ENCODE assay signal across 21 cellular contexts in the genomic region with DNA sequence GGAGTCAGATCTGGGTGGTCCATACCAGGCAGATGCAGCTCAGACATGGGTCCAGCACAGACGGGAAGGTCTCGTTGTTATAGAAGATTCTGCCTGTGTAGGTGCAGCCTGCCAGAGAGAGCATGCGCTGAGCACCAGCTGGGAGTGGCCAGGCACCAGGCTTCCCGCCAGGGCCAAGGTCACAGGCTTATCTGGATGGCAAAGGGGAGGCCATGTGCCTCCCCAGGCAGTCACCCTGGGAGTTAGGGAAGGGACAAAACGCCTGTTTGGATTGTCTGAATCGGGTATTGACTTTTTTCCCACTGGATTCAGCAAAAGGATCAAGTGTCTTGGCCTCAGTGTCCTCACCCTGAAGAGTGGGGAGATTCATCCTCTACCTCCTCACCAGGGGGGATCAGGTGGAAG. TPM values are rescaled to one million over a fixed set of nuclear protein-coding genes. Genes with fewer than 3 reads are reported as not detected.
"Had no signal": no experiment of that assay in that cellular context is flagged by ENCODE, and none has a peak within 500 bp of the region (broad histone marks: within the 10 kb centered on the region; RNA-seq: fewer than 3 reads in every experiment).

No MANE protein-coding gene starts in this region.

- H3K27me3 ChIP-seq: suprapubic skin had no signal

- H3K4me3 ChIP-seq: lung, prostate gland, suprapubic skin had no signal

- H3K27me3 Mint-ChIP-seq: activated naive CD8-positive, alpha-beta T cell treated with anti-CD3 and anti-CD28 coated beads, Interleukin-2, amount 50 U/mL, for 24 hours; T-cell had no signal

- H3K9me3 Mint-ChIP-seq: activated naive CD8-positive, alpha-beta T cell treated with anti-CD3 and anti-CD28 coated beads, Interleukin-2, amount 50 U/mL, for 24 hours; natural killer cell; T-cell had no signal

- H3K27ac ChIP-seq: prostate gland, suprapubic skin, WERI-Rb-1 had no signal

- H3K36me3 ChIP-seq: prostate gland, suprapubic skin had no signal

- ATAC-seq: activated CD8-positive, alpha-beta T cell treated with anti-CD3 and anti-CD28 coated beads, Interleukin-2, amount 10 ng/mL, durations not matched to agents 7 days and 5 days; activated naive CD8-positive, alpha-beta T cell treated with anti-CD3 and anti-CD28 coated beads, Interleukin-2, amount 50 U/mL, for 24 hours; natural killer cell; sciatic nerve; T-cell had no signal

- H3K9me3 ChIP-seq: prostate gland, suprapubic skin had no signal

- H3K4me3 Mint-ChIP-seq: activated CD8-positive, alpha-beta T cell treated with anti-CD3 and anti-CD28 coated beads, Interleukin-2, amount 10 ng/mL, durations not matched to agents 7 days and 5 days; activated naive CD8-positive, alpha-beta T cell treated with anti-CD3 and anti-CD28 coated beads, Interleukin-2, amount 50 U/mL, for 24 hours; natural killer cell; T-cell had no signal

- H3K36me3 Mint-ChIP-seq: natural killer cell, T-cell had no signal

- H3K4me1 Mint-ChIP-seq: activated naive CD8-positive, alpha-beta T cell treated with anti-CD3 and anti-CD28 coated beads, Interleukin-2, amount 50 U/mL, for 24 hours; natural killer cell; T-cell had no signal

- DNase-seq: activated CD4-positive, alpha-beta T cell treated with anti-CD3 and anti-CD28 coated beads for 4 hours; activated CD8-positive, alpha-beta memory T cell treated with anti-CD3 and anti-CD28 coated beads, Interleukin-2, amount 50 U/mL, for 48 hours; activated CD8-positive, alpha-beta T cell treated with anti-CD3 and anti-CD28 coated beads, Interleukin-2, amount 10 ng/mL, durations not matched to agents 7 days and 5 days; activated naive CD4-positive, alpha-beta T cell treated with Interleukin-2 at 50 U/mL for 16 hours; activated naive CD8-positive, alpha-beta T cell treated with anti-CD3 and anti-CD28 coated beads, Interleukin-2, amount 50 U/mL, for 24 hours; cortex of kidney; effector memory CD4-positive, alpha-beta T cell; hypothalamus; kidney glomerular epithelial cell; natural killer cell; nucleus accumbens; stimulated activated CD4-positive, alpha-beta T cell treated with anti-CD3 and anti-CD28 coated beads, Interleukin-2, amount 100 ng/mL, for 48 hours; stimulated activated naive CD4-positive, alpha-beta T cell treated with Interleukin-2 at 50 U/mL for 16 hours; T-cell; WERI-Rb-1 had no signal

- H3K27ac Mint-ChIP-seq: activated CD8-positive, alpha-beta T cell treated with anti-CD3 and anti-CD28 coated beads, Interleukin-2, amount 10 ng/mL, durations not matched to agents 7 days and 5 days; activated naive CD8-positive, alpha-beta T cell treated with anti-CD3 and anti-CD28 coated beads, Interleukin-2, amount 50 U/mL, for 24 hours; natural killer cell; T-cell had no signal

- H3K4me1 ChIP-seq: prostate gland, suprapubic skin had no signal

RNA-seq across cellular contexts. Expression of a gene that starts 26.5 kb away (rescaled TPM):
- total RNA-seq: activated CD8-positive, alpha-beta T cell treated with anti-CD3 and anti-CD28 coated beads, Interleukin-2, amount 10 ng/mL, durations not matched to agents 7 days and 5 days; cardiac septum; natural killer cell; prostate gland; sciatic nerve; suprapubic skin; T-cell; ureter had no signal

RNA-seq across cellular contexts. Expression of a gene that starts 45.3 kb away (rescaled TPM):
- total RNA-seq: activated CD8-positive, alpha-beta T cell treated with anti-CD3 and anti-CD28 coated beads, Interleukin-2, amount 10 ng/mL, durations not matched to agents 7 days and 5 days; cardiac septum; natural killer cell; prostate gland; sciatic nerve; T-cell; ureter had no signal
